ENCODE assay signal across 17 cellular contexts in the genomic region with DNA sequence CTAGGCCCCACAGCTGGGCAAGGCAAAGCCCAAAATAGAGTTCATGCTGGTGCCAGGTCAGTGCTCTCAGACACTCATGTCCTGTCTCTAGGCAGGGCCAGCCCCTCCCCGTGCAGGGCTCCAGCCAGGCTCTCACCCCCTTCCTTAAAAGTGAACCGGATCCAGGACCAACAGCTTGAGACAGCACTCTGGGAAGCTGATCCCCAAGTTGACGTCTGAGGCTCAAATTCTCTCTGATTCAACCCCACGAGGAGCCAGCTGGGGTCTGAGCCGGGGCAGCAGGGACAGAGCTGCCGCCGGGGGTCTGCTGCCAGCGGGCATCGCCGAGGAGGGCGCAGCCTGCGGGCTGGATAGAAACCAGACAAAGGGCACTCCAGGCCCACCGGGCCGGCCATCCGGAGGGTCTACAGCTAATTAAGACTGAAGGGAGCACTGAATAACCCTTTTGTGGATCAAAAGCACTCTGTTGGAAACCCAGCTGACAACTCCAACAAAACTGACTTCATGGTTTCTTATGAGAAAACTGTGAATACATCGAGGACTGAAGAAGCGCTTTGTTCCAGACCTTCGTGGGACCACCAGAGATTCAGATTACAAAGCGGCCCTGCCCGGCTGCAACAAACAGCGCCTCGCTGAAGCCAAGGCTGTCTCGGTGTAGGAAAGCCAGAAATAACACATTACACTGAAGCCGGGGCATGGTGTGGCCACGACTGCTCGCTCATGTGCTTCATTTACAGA.
DNase-seq lines count a peak whose midpoint lies in the region; ATAC-seq and TF ChIP-seq lines count a peak whose summit lies in the region.
"Had no signal": no experiment of that assay in that cellular context is flagged by ENCODE, and none has a peak within 500 bp of the region (broad histone marks: within the 10 kb centered on the region; RNA-seq: fewer than 3 reads in every experiment).

No MANE protein-coding gene starts in this region.

- DNase-seq in RWPE1 (ENCODE audit: low spot score) (no peak), foreskin melanocyte (peak; percentile 81), testis (peak; percentile 47)
- DNase-seq in stimulated activated CD4-positive, alpha-beta T cell treated with anti-CD3 and anti-CD28 coated beads, Interleukin-2, amount 100 ng/mL, for 48 hours = no peak
- DNase-seq: activated effector memory CD4-positive, alpha-beta T cell treated with Interleukin-2 at 50 U/mL for 16 hours; left lung; NCI-H2107; NCI-H774; right lobe of liver had no signal

- no peak overlapping the region for H3K4me3 ChIP-seq in testis
- H3K4me3 ChIP-seq: left lung, right lobe of liver had no signal

- POLR2A ChIA-PET in RWPE1 (lab: Yijun Ruan, JAX; ENCODE audit: low non-redundant PET) = no interaction called here

- H3K27ac Mint-ChIP-seq in nephron = peak overlapping the region in 2 of 3 experiments; percentile 23 to 41
- H3K27ac Mint-ChIP-seq: natural killer cell treated with Interleukin-12 subunit alpha and Interleukin-12 subunit beta and Interleukin-15 and Interleukin-18, amount 100 ng/mL, for 72 hours; T-helper 1 cell treated with Interleukin-12 subunit alpha and Interleukin-12 subunit beta and Interleukin-4 antibody, amounts not matched to agents 30 μg/mL and 1 μg/mL, for 36 hours had no signal

- WGBS in testis, 2 donors = 67 to 81% methylated on average over 20 to 26 of the region's 26 CpGs

- peaks cover 21% of the 10 kb centered on the region for H3K4me1 Mint-ChIP-seq in nephron

- H3K27me3 ChIP-seq in testis = no peaks in the 10 kb centered on the region
- H3K27me3 ChIP-seq: left lung, right lobe of liver had no signal

- CTCF ChIA-PET in RWPE1 (lab: Yijun Ruan, JAX) = interaction anchor here (0.7 kb wide), 1 partner anchor 34 kb away, joined by 3 read pairs; no protein-coding TSS in a partner anchor

- no peaks in the 10 kb centered on the region for H3K36me3 ChIP-seq in testis (ENCODE audit: low read depth, missing control alignments)
- H3K36me3 ChIP-seq: left lung, right lobe of liver had no signal

- no peaks in the 10 kb centered on the region for H3K9me3 ChIP-seq in testis
- H3K9me3 ChIP-seq: left lung, right lobe of liver had no signal

- H3K9me3 Mint-ChIP-seq in nephron = peaks cover 4% of the 10 kb centered on the region
- H3K9me3 Mint-ChIP-seq: natural killer cell treated with Interleukin-12 subunit alpha and Interleukin-12 subunit beta and Interleukin-15 and Interleukin-18, amount 100 ng/mL, for 72 hours; T-helper 1 cell treated with Interleukin-12 subunit alpha and Interleukin-12 subunit beta and Interleukin-4 antibody, amounts not matched to agents 30 μg/mL and 1 μg/mL, for 36 hours had no signal

- peaks cover 15% of the 10 kb centered on the region for H3K4me1 ChIP-seq in testis

- H3K27ac ChIP-seq in RWPE1 = peak overlapping the region; percentile 48
- H3K27ac ChIP-seq in testis = no peak overlapping the region
- H3K27ac ChIP-seq: left lung, right lobe of liver had no signal

- TF ChIP-seq CTCF in RWPE1 (conservative IDR thresholded peaks at IDR 0.05; ENCODE audit: low read depth) (no peak), nephron (IDR thresholded peaks at IDR 0.05; ENCODE audit: unreplicated experiment in 3 of 3) (no peak), testis (IDR thresholded peaks at IDR 0.05) (no peak)

- TF ChIP-seq POLR2A in testis (IDR thresholded peaks at IDR 0.05) = no peak

- H3K27me3 Mint-ChIP-seq in nephron (ENCODE audit: low read depth) = peaks cover 21% of the 10 kb centered on the region

- no peak overlapping the region for H3K4me3 Mint-ChIP-seq in nephron
- H3K4me3 Mint-ChIP-seq: natural killer cell treated with Interleukin-12 subunit alpha and Interleukin-12 subunit beta and Interleukin-15 and Interleukin-18, amount 100 ng/mL, for 72 hours; T-helper 1 cell treated with Interleukin-12 subunit alpha and Interleukin-12 subunit beta and Interleukin-4 antibody, amounts not matched to agents 30 μg/mL and 1 μg/mL, for 36 hours had no signal

- intact Hi-C loops in testis (cut with DNase I; ENCODE audit: low total_unique reads) = no loop called here

- H3K36me3 Mint-ChIP-seq in nephron (ENCODE audit: low read depth) = no peaks in the 10 kb centered on the region
- H3K36me3 Mint-ChIP-seq: natural killer cell treated with Interleukin-12 subunit alpha and Interleukin-12 subunit beta and Interleukin-15 and Interleukin-18, amount 100 ng/mL, for 72 hours had no signal

- ATAC-seq in HG02678 (IDR thresholded peaks at IDR 0.05; ENCODE audit: unreplicated experiment) (no peak), HG03469 (IDR thresholded peaks at IDR 0.05; ENCODE audit: unreplicated experiment) (no peak), GM21717 (IDR thresholded peaks at IDR 0.05; ENCODE audit: unreplicated experiment) (no peak)
- ATAC-seq: HCT116; HepG2; left lung; natural killer cell treated with Interleukin-12 subunit alpha and Interleukin-12 subunit beta and Interleukin-15 and Interleukin-18, amount 100 ng/mL, for 72 hours; right lobe of liver had no signal

Comparison
In these comparisons a context has a peak if more than half of its experiments do, and no peak if none do; other contexts are left out.
1. DNase-seq: peak in foreskin melanocyte (single experiment) and testis (single experiment); none in RWPE1 (single experiment) and stimulated activated CD4-positive, alpha-beta T cell treated with anti-CD3 and anti-CD28 coated beads, Interleukin-2, amount 100 ng/mL, for 48 hours (0 of 2).